Comparison of ENCODE assay signal across 1 cellular context in genomic region chr2:20525041-20526035, GRCh38.
TF ChIP-seq lines count a peak whose summit lies in the region.

No MANE protein-coding gene starts in this region.

TF ChIP-seq in HepG2, 621 proteins besides CTCF, POLR2A, EP300 and RAD21 (continued from another document):
- TF ChIP-seq AGO2 (optimal IDR thresholded peaks at IDR 0.05; ENCODE audit: low read depth, low read length) (no peak), ZNF431 (CRISPR knock-in tag; IDR thresholded peaks at IDR 0.05; ENCODE audit: borderline replicate concordance, low read depth) (peak; percentile 97), ZFP91 (CRISPR knock-in tag; IDR thresholded peaks at IDR 0.05; ENCODE audit: borderline replicate concordance) (peak; percentile 84), ERF (CRISPR knock-in tag; IDR thresholded peaks at IDR 0.05) (peak; percentile 93), BCL6 (CRISPR knock-in tag; IDR thresholded peaks at IDR 0.05) (peak; percentile 38), ZBTB42 (CRISPR knock-in tag; IDR thresholded peaks at IDR 0.05) (no peak), FOXA3 (CRISPR knock-in tag; IDR thresholded peaks at IDR 0.05) (peak; percentile 63), ZNF276 (CRISPR knock-in tag; IDR thresholded peaks at IDR 0.05; ENCODE audit: low read depth) (peak; percentile 55; the same call in 1 of the 2 replicates), ZNF292 (CRISPR knock-in tag; IDR thresholded peaks at IDR 0.05; ENCODE audit: borderline replicate concordance, low read depth) (peak; percentile 97)
